Comparison of ENCODE assay signal across 11 cellular contexts in the genomic region with DNA sequence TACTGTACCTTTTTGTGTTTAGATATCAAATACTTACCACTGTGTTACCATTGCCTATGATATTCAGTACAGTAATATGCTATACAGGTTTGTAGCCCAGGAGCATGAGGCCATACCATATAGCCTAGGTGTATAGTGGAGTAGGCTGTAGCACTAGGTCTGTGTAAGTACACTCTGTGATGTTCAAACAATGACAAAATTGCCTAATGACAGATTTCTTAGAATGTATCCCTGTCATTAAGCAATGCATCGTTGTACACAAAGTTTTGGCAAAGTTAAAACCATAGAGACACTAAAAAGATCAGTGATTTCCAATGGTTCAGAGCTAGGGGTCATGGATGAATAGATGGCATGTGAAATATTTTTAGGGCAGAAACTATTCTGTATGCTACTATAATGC.
"Had no signal": no experiment of that assay in that cellular context is flagged by ENCODE, and none has a peak within 500 bp of the region (broad histone marks: within the 10 kb centered on the region; RNA-seq: fewer than 3 reads in every experiment).

No MANE protein-coding gene starts in this region.

- H3K36me3 ChIP-seq: HAP-1 had no signal

- H3K4me2 ChIP-seq: GM23338 had no signal

- H3K27ac ChIP-seq: GM23248 had no signal

- H3K4me1 ChIP-seq: HAP-1 had no signal

- H3K9me3 ChIP-seq: HAP-1 had no signal

- H3K9ac ChIP-seq: GM23248 had no signal

- DNase-seq: GM23248, GOT3, H7, H9, HCEC 1CT, HFFc6 had no signal

- H2AFZ ChIP-seq: GM23248, GM23338 had no signal

- FAIRE-seq: H1, H54 had no signal

- ATAC-seq: GM23338, HCT116 had no signal

- H3K4me3 ChIP-seq: GM23248, GM23338, HAP-1 had no signal
